ENCODE assay signal across 21 cellular contexts in genomic region chr22:28997342-28997741, GRCh38.
A peak's percentile ranks its signal among the peaks of the same experiment; 100 is the strongest.
DNase-seq lines count a peak whose midpoint lies in the region; ATAC-seq, FAIRE-seq and TF ChIP-seq lines count a peak whose summit lies in the region.
"Had no signal": no experiment of that assay in that cellular context is flagged by ENCODE, and none has a peak within 500 bp of the region (broad histone marks: within the 10 kb centered on the region; RNA-seq: fewer than 3 reads in every experiment).

No MANE protein-coding gene starts in this region.

- H3F3A ChIP-seq in GM23338 (replicated peaks; ENCODE audit: low read depth) = peaks cover 4% of the 10 kb centered on the region; the same call in 1 of the 2 replicates

- H3K27ac ChIP-seq in GM23338 (ENCODE audit: low read depth) = 0 out of 2 replicates have a peak overlapping the region, but pooled peaks have one; percentile 2
- H3K27ac ChIP-seq in IMR-90 (ENCODE audit: insufficient read depth, low read length) = no peak overlapping the region
- 0 out of 2 replicates have a peak overlapping the region, but pooled peaks have one; percentile 10 for H3K27ac ChIP-seq in H1 (ENCODE audit: low read depth, low read length)
- H3K27ac ChIP-seq: A549 had no signal

- H3K4ac ChIP-seq in IMR-90 (ENCODE audit: low read depth, low read length) = no peak overlapping the region
- H3K4ac ChIP-seq in H1 (replicated peaks; ENCODE audit: insufficient read length, low read depth, low read length) = no peak overlapping the region

- no peak overlapping the region for H4K8ac ChIP-seq in IMR-90 (ENCODE audit: low read depth in 2 of 2, low read length in 2 of 2)
- 0 out of 2 replicates have a peak overlapping the region, but pooled peaks have one; percentile 3 for H4K8ac ChIP-seq in H1 (ENCODE audit: extremely low read depth, insufficient read depth, low read length)

- H3K79me2 ChIP-seq in GM23338 (replicated peaks; ENCODE audit: insufficient read depth) (peaks cover 49% of the 10 kb centered on the region), H1 (ENCODE audit: control insufficient read depth in 1 of 2, insufficient read depth in 2 of 2, low read length in 2 of 2) (peaks cover 0 to 39% of the 10 kb centered on the region in 2 experiments; a peak in 3 of 4 replicates)

- H3K4me2 ChIP-seq in GM23338 (no peak overlapping the region), IMR-90 (ENCODE audit: low read depth, low read length) (no peak overlapping the region), H1 (ENCODE audit: insufficient read depth in 1 of 2, low read depth in 2 of 2, low read length in 2 of 2) (no peak overlapping the region)
- H3K4me2 ChIP-seq: A549 had no signal

- H3K9me3 Mint-ChIP-seq in GM23338 (no peaks in the 10 kb centered on the region), nephron progenitor cell (no peaks in the 10 kb centered on the region)
- H3K9me3 Mint-ChIP-seq: HFFc6 had no signal

- no TSS peak for BruUV-seq in IMR-90 (replicated peaks; lab: Mats Ljungman, UMichigan)

- 0 out of 2 replicates have a peak overlapping the region, but pooled peaks have one; percentile 67 for H3K27ac Mint-ChIP-seq in GM23338
- H3K27ac Mint-ChIP-seq in nephron progenitor cell = peak overlapping the region; percentile 79
- H3K27ac Mint-ChIP-seq: CD4-positive, alpha-beta memory T cell; HFFc6 had no signal

- H3K9me3 ChIP-seq in IMR-90 (ENCODE audit: control insufficient read depth, insufficient read depth, low read length) (no peaks in the 10 kb centered on the region), H1 (ENCODE audit: insufficient read depth in 2 of 2, low read depth in 1 of 2, low read length in 1 of 2) (no peaks in the 10 kb centered on the region)
- H3K9me3 ChIP-seq: A549, HAP-1 had no signal

- H3K36me3 Mint-ChIP-seq in GM23338 (ENCODE audit: low read depth) (peaks cover 47% of the 10 kb centered on the region), nephron progenitor cell (ENCODE audit: low read depth) (peaks cover 53% of the 10 kb centered on the region)

- no peak overlapping the region for H2AK5ac ChIP-seq in IMR-90 (ENCODE audit: low read depth, low read length)
- H2AK5ac ChIP-seq in H1 (ENCODE audit: low read depth, low read length) = peak overlapping the region; percentile 18; the same call in 1 of the 2 replicates

- no peak for ATAC-seq in GM23338
- ATAC-seq in IMR-90 (ENCODE audit: low read depth) = no peak
- ATAC-seq in GM19351 (IDR thresholded peaks at IDR 0.05; ENCODE audit: unreplicated experiment) = no peak
- ATAC-seq: A549, GM12878 had no signal

- no peak for TF ChIP-seq EP300 in H1 (IDR thresholded peaks at IDR 0.05; ENCODE audit: borderline replicate concordance in 1 of 2, low read depth in 2 of 2, low read length in 2 of 2)

- TF ChIP-seq POLR2A in IMR-90 (IDR thresholded peaks at IDR 0.05; ENCODE audit: low read depth, low read length) (no peak), H1 (IDR thresholded peaks at IDR 0.05; ENCODE audit: control extremely low read depth in 1 of 2, low read depth in 2 of 2, low read length in 2 of 2) (no peak)

- TF ChIP-seq RAD21 in IMR-90 (IDR thresholded peaks at IDR 0.05; ENCODE audit: low read length) (no peak), H1 (IDR thresholded peaks at IDR 0.05 in 1 of 2, conservative IDR thresholded peaks at IDR 0.05 in 1 of 2; ENCODE audit: low read depth in 2 of 2, low read length in 2 of 2) (no peak)

- H3K36me3 ChIP-seq in GM23338 (ENCODE audit: insufficient read depth) (peaks cover 3% of the 10 kb centered on the region; the same call in 1 of the 2 replicates), IMR-90 (ENCODE audit: control insufficient read depth, insufficient read depth, low read length) (no peaks in the 10 kb centered on the region), H1 (ENCODE audit: control insufficient read depth in 2 of 4, insufficient read depth in 4 of 4, low read length in 3 of 4) (0 out of 8 replicates have a peak, but pooled peaks cover 0 to 5% (median 0%) of the 10 kb centered on the region in 4 experiments)
- H3K36me3 ChIP-seq: HAP-1 had no signal

- FAIRE-seq in H1 (lab: Jason Lieb, UNC) = peak; percentile 19
- FAIRE-seq in RCC 7860 (lab: Jason Lieb, UNC) = no peak
- FAIRE-seq: A549, GM12878 had no signal

- H2BK5ac ChIP-seq in IMR-90 (ENCODE audit: low read depth, low read length, poor library complexity, severe bottlenecking) (no peak overlapping the region), H1 (ENCODE audit: low read depth, low read length) (peak overlapping the region; percentile 37; the same call in 1 of the 2 replicates)

- peaks cover 32% of the 10 kb centered on the region for H3K4me1 ChIP-seq in GM23338 (ENCODE audit: insufficient read depth)
- H3K4me1 ChIP-seq in IMR-90 (ENCODE audit: control insufficient read depth, insufficient read depth, low read length) = no peaks in the 10 kb centered on the region
- H3K4me1 ChIP-seq in H1 (replicated peaks in 1 of 4; ENCODE audit: control insufficient read depth in 3 of 4, insufficient read depth in 4 of 4, low read length in 3 of 4) = peaks cover 4 to 10% (median 8%) of the 10 kb centered on the region in 4 experiments

- H3K4me1 Mint-ChIP-seq in GM23338 (peaks cover 38% of the 10 kb centered on the region), nephron progenitor cell (peaks cover 35% of the 10 kb centered on the region)
- H3K4me1 Mint-ChIP-seq: CD4-positive, alpha-beta memory T cell had no signal

- H2AFZ ChIP-seq in GM23338 (no peak overlapping the region), IMR-90 (replicated peaks; ENCODE audit: low read length, poor library complexity) (no peak overlapping the region), H1 (ENCODE audit: low read length) (no peak overlapping the region)

- H2BK15ac ChIP-seq in IMR-90 (ENCODE audit: low read depth, low read length) (no peak overlapping the region), H1 (ENCODE audit: low read length) (no peak overlapping the region)

- peak overlapping the region; percentile 10; the same call in 1 of the 2 replicates for H2BK12ac ChIP-seq in H1 (ENCODE audit: low read depth, low read length)

- intact Hi-C loops in IMR-90 (cut with micrococcal nuclease) = no loop called here

- H4K5ac ChIP-seq in IMR-90 (ENCODE audit: low read depth, low read length) (no peak overlapping the region), H1 (ENCODE audit: insufficient read length, low read depth, low read length) (no peak overlapping the region)

- H4K20me1 ChIP-seq in GM23338 (replicated peaks; ENCODE audit: insufficient read depth) (no peaks in the 10 kb centered on the region), IMR-90 (ENCODE audit: insufficient read depth, low read length) (no peaks in the 10 kb centered on the region), H1 (replicated peaks in 1 of 2; ENCODE audit: control insufficient read depth in 1 of 2, insufficient read depth in 2 of 2, low read length in 2 of 2) (no peaks in the 10 kb centered on the region)

- no peak overlapping the region for H3K4me3 ChIP-seq in GM23338
- no peak overlapping the region for H3K4me3 ChIP-seq in IMR-90 (ENCODE audit: insufficient read depth, low read depth, low read length)
- no peak overlapping the region for H3K4me3 ChIP-seq in H1 (ENCODE audit: extremely low read depth in 1 of 4, insufficient read depth in 2 of 4, low read depth in 3 of 4, low read length in 4 of 4)
- H3K4me3 ChIP-seq: A549, GM12878, HAP-1 had no signal

- H2BK120ac ChIP-seq in IMR-90 (ENCODE audit: low read depth, low read length) = no peak overlapping the region
- H2BK120ac ChIP-seq in H1 (replicated peaks; ENCODE audit: low read depth, low read length) = no peak overlapping the region

- H3K27me3 Mint-ChIP-seq in GM23338 (ENCODE audit: insufficient read depth, low read depth, poor library complexity) = peaks cover 2% of the 10 kb centered on the region
- no peaks in the 10 kb centered on the region for H3K27me3 Mint-ChIP-seq in nephron progenitor cell (ENCODE audit: low read depth, poor library complexity)
- H3K27me3 Mint-ChIP-seq: CD4-positive, alpha-beta memory T cell had no signal

- no CpG with 5 or more reads among the region's 3 CpGs for WGBS in IMR-90 (ENCODE audit: extremely low coverage in 2 of 2, insufficient read length in 1 of 2), 2 experiments
- WGBS in H1 (ENCODE audit: extremely low coverage in 1 of 2, insufficient coverage in 1 of 2, insufficient read length in 1 of 2, insufficient replicate concordance in 2 of 2, low coverage in 1 of 2, low lambda C conversion rate in 2 of 2, missing lambda C conversion rate in 1 of 2), 2 experiments = 95% methylated on average over 3 of the region's 3 CpGs; no CpG with 5 or more reads in 1 of the 2 experiments

- TF ChIP-seq CTCF in GM23338 (conservative IDR thresholded peaks at IDR 0.05; ENCODE audit: low read depth in 2 of 2) (no peak), IMR-90 (conservative IDR thresholded peaks at IDR 0.05; ENCODE audit: low read depth, low read length) (no peak), H1 (IDR thresholded peaks at IDR 0.05; ENCODE audit: control extremely low read depth in 1 of 3, insufficient read depth in 1 of 3, low read depth in 1 of 3, low read length in 3 of 3) (no peak), nephron progenitor cell (IDR thresholded peaks at IDR 0.05) (no peak)

- H2BK20ac ChIP-seq in IMR-90 (ENCODE audit: low read depth, low read length) = no peak overlapping the region
- no peak overlapping the region; the same call in 1 of the 2 replicates for H2BK20ac ChIP-seq in H1 (ENCODE audit: low read length)

- H3K27me3 ChIP-seq in GM23338 (ENCODE audit: insufficient read depth) = no peaks in the 10 kb centered on the region
- no peaks in the 10 kb centered on the region for H3K27me3 ChIP-seq in IMR-90 (ENCODE audit: control insufficient read depth, insufficient read depth, low read length)
- no peaks in the 10 kb centered on the region for H3K27me3 ChIP-seq in H1 (replicated peaks in 1 of 4; ENCODE audit: control insufficient read depth in 3 of 4, extremely low read depth in 1 of 4, insufficient read depth in 3 of 4, low read length in 3 of 4)

- POLR2A ChIA-PET in IMR-90 (lab: Charles Lee; ENCODE audit: unreplicated experiment) = no interaction called here
- POLR2A ChIA-PET in H1 (lab: Charles Lee; ENCODE audit: partially characterized antibody) = interaction anchor here (3.5 kb wide), 1 partner anchor 9 kb away, joined by 15 read pairs; no protein-coding TSS in a partner anchor

- no peaks in the 10 kb centered on the region; the same call in 1 of the 2 replicates for H3K9me1 ChIP-seq in IMR-90 (ENCODE audit: insufficient read depth, low read length)

- H3K23me2 ChIP-seq in H1 (ENCODE audit: low read depth, low read length) = no peaks in the 10 kb centered on the region

- H3K4me3 Mint-ChIP-seq in GM23338 = no peak overlapping the region
- H3K4me3 Mint-ChIP-seq in nephron progenitor cell = no peak overlapping the region
- H3K4me3 Mint-ChIP-seq: CD4-positive, alpha-beta memory T cell; HFFc6 had no signal

- H3K18ac ChIP-seq in IMR-90 (ENCODE audit: low read depth, low read length) (no peak overlapping the region), H1 (ENCODE audit: extremely low read depth, low read length) (no peak overlapping the region)

- dilution Hi-C loops in IMR-90 (cut with HindIII; ENCODE audit: low sequenced_read_pairs, unreplicated experiment) = no loop called here

- no peaks in the 10 kb centered on the region for H3K9me2 ChIP-seq in GM23338 (ENCODE audit: insufficient read depth)

- in situ Hi-C loops in IMR-90 (cut with MboI; ENCODE audit: low sequenced_read_pairs) = no loop called here

- H3K14ac ChIP-seq in IMR-90 (replicated peaks; ENCODE audit: low read depth, low read length) = no peak overlapping the region
- H3K14ac ChIP-seq in H1 (ENCODE audit: insufficient read length) = no peak overlapping the region

- H4K91ac ChIP-seq in IMR-90 (ENCODE audit: insufficient read depth, low read depth, low read length) (no peak overlapping the region), H1 (replicated peaks; ENCODE audit: insufficient read length, low read length) (peak overlapping the region; percentile 22)

- H3K9ac ChIP-seq in IMR-90 (ENCODE audit: low read depth, low read length) = no peak overlapping the region
- no peak overlapping the region for H3K9ac ChIP-seq in H1 (replicated peaks in 1 of 4; ENCODE audit: extremely low read depth in 1 of 4, low read depth in 3 of 4, low read length in 3 of 4)

- no peak overlapping the region for H3K56ac ChIP-seq in IMR-90 (ENCODE audit: extremely low read depth, insufficient read depth, low read length)
- H3K56ac ChIP-seq in H1 (replicated peaks; ENCODE audit: insufficient read length, low read depth, low read length) = no peak overlapping the region

- CTCF ChIA-PET in IMR-90 (lab: Yijun Ruan, JAX) (no interaction called here), H1 (lab: Charles Lee; ENCODE audit: partially characterized antibody) (interaction anchor here (0.8 to 1.0 kb wide), 3 partner anchors 16 to 113 kb away, joined by 3 read pairs; no protein-coding TSS in a partner anchor)

- H2AK9ac ChIP-seq in IMR-90 (replicated peaks; ENCODE audit: low read depth, low read length, poor library complexity) = peak overlapping the region; percentile 7

- DNase-seq in GM23338 (ENCODE audit: low spot score) (no peak), IMR-90 (no peak), H1 (ENCODE audit: low read depth in 1 of 2, low spot score in 2 of 2) (no peak), nephron progenitor cell (no peak), RCC 7860 (ENCODE audit: low spot score) (no peak), HuH-7.5 (ENCODE audit: low spot score) (no peak), NCI-H2227 treated with DMSO at 0.1 percent for 48 hours (lab: John Stamatoyannopoulos, UW) (no peak)
- DNase-seq: 8988T; ACHN; C1 segment of cervical spinal cord; Calu3; CD4-positive, alpha-beta memory T cell; COR-L47; DMS153; DND-41; GDM1; HFFc6 had no signal

- H3K23ac ChIP-seq in IMR-90 (ENCODE audit: low read depth, low read length) (no peak overlapping the region), H1 (ENCODE audit: insufficient read length) (no peak overlapping the region)

- H3K79me1 ChIP-seq in IMR-90 (ENCODE audit: low read depth in 1 of 2, low read length in 2 of 2) (no peaks in the 10 kb centered on the region; a peak in 1 of 4 replicates), H1 (ENCODE audit: low read depth, low read length) (no peaks in the 10 kb centered on the region; the same call in 1 of the 2 replicates)
